20 cellular contexts compared by ENCODE assay signal in the genomic region with DNA sequence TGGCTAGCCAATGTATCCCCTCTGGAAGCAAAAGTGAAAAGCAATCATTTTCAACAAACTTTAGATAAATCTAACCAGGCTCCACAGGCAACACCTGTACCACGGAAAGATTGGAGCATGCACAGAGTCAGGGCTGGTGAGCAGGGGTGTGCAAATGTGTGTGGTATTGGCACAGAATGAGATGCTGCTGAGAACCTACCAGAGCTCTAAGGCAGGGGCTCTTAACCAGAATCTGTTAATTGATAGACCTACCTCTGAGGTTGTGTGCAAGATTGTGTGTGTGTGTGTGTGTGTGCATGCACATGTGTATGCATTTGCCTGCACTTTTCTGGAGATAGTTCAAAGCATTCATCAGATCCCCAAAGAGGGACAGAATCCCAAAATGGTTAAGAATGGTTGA.
DNase-seq lines count a peak whose midpoint lies in the region; ATAC-seq and TF ChIP-seq lines count a peak whose summit lies in the region.
"Had no signal": no experiment of that assay in that cellular context is flagged by ENCODE, and none has a peak within 500 bp of the region (broad histone marks: within the 10 kb centered on the region; RNA-seq: fewer than 3 reads in every experiment).

No MANE protein-coding gene starts in this region.

- no peaks in the 10 kb centered on the region for H3K9me3 Mint-ChIP-seq in stimulated activated naive CD8-positive, alpha-beta T cell treated with anti-CD3 and anti-CD28 coated beads, Interleukin-15, Interleukin-2, amounts not matched to agents 100 ng/mL and 50 ng/mL, for 24 hours
- peaks cover 0 to 5% of the 10 kb centered on the region in 2 donors for H3K9me3 Mint-ChIP-seq in effector memory CD8-positive, alpha-beta T cell
- H3K9me3 Mint-ChIP-seq: CD8-positive, alpha-beta memory T cell; HFFc6 had no signal

- WGBS in ovary, 3 donors: 84 to 100% (median 93%) methylated on average over 1 of the region's 1 CpG

- peak overlapping the region; percentile 83 for H3K27ac ChIP-seq in neutrophil
- H3K27ac ChIP-seq in ovary: no peak overlapping the region
- H3K27ac ChIP-seq: KMS-11, Peyer's patch had no signal

- TF ChIP-seq CTCF in neutrophil (IDR thresholded peaks at IDR 0.05) (no peak), ovary (IDR thresholded peaks at IDR 0.05) (no peak)

- H3K36me3 ChIP-seq in neutrophil (no peaks in the 10 kb centered on the region), ovary (no peaks in the 10 kb centered on the region)
- H3K36me3 ChIP-seq: BE2C, Peyer's patch had no signal

- intact Hi-C loops in ovary (cut with DNase I): no loop called here

- no peak for ATAC-seq in stimulated activated naive CD8-positive, alpha-beta T cell treated with anti-CD3 and anti-CD28 coated beads, Interleukin-15, Interleukin-2, amounts not matched to agents 100 U/mL and 50 U/mL, for 24 hours
- no peak for ATAC-seq in effector memory CD8-positive, alpha-beta T cell (replicated peaks)
- no peak for ATAC-seq in GM18502 (IDR thresholded peaks at IDR 0.05; ENCODE audit: poor library complexity, unreplicated experiment)

- H3K4me3 Mint-ChIP-seq in stimulated activated naive CD8-positive, alpha-beta T cell treated with anti-CD3 and anti-CD28 coated beads, Interleukin-15, Interleukin-2, amounts not matched to agents 100 ng/mL and 50 ng/mL, for 24 hours: no peak overlapping the region
- H3K4me3 Mint-ChIP-seq in effector memory CD8-positive, alpha-beta T cell: no peak overlapping the region
- H3K4me3 Mint-ChIP-seq: HFFc6 had no signal

- no peak for DNase-seq in stimulated activated naive CD8-positive, alpha-beta T cell treated with anti-CD3 and anti-CD28 coated beads, Interleukin-15, Interleukin-2, amounts not matched to agents 100 U/mL and 50 U/mL, for 24 hours
- DNase-seq in effector memory CD8-positive, alpha-beta T cell: no peak
- DNase-seq in NCI-H146 (lab: John Stamatoyannopoulos, UW): no peak
- no peak for DNase-seq in ovary
- no peak for DNase-seq in effector CD8-positive, alpha-beta T cell (lab: John Stamatoyannopoulos, UW)
- DNase-seq: 8988T; BE2C; CD8-positive, alpha-beta memory T cell; DMS53; H7; HFFc6; NCI-H1436; NCI-H2029; NCI-H2171; NCI-H526 treated with DMSO at 0.1 percent for 48 hours; Peyer's patch had no signal

- peak overlapping the region; percentile 26 for H3K27ac Mint-ChIP-seq in stimulated activated naive CD8-positive, alpha-beta T cell treated with anti-CD3 and anti-CD28 coated beads, Interleukin-15, Interleukin-2, amounts not matched to agents 100 ng/mL and 50 ng/mL, for 24 hours
- H3K27ac Mint-ChIP-seq in effector memory CD8-positive, alpha-beta T cell: peak overlapping the region; percentile 31 to 61
- H3K27ac Mint-ChIP-seq: HFFc6 had no signal

- H3K9me3 ChIP-seq in neutrophil: no peaks in the 10 kb centered on the region
- H3K9me3 ChIP-seq in ovary: no peaks in the 10 kb centered on the region
- H3K9me3 ChIP-seq: BE2C, Peyer's patch had no signal

- peaks cover 10% of the 10 kb centered on the region for H3K36me3 Mint-ChIP-seq in stimulated activated naive CD8-positive, alpha-beta T cell treated with anti-CD3 and anti-CD28 coated beads, Interleukin-15, Interleukin-2, amounts not matched to agents 100 ng/mL and 50 ng/mL, for 24 hours (ENCODE audit: low read depth)
- H3K36me3 Mint-ChIP-seq in effector memory CD8-positive, alpha-beta T cell (ENCODE audit: insufficient read depth): peaks cover 20% of the 10 kb centered on the region

- no peaks in the 10 kb centered on the region for H3K27me3 Mint-ChIP-seq in stimulated activated naive CD8-positive, alpha-beta T cell treated with anti-CD3 and anti-CD28 coated beads, Interleukin-15, Interleukin-2, amounts not matched to agents 100 ng/mL and 50 ng/mL, for 24 hours
- H3K27me3 Mint-ChIP-seq in effector memory CD8-positive, alpha-beta T cell: no peaks in the 10 kb centered on the region
- H3K27me3 Mint-ChIP-seq: CD8-positive, alpha-beta memory T cell had no signal

- TF ChIP-seq EP300 in ovary (IDR thresholded peaks at IDR 0.05): no peak

- no peaks in the 10 kb centered on the region for H3K27me3 ChIP-seq in neutrophil
- H3K27me3 ChIP-seq in ovary: no peaks in the 10 kb centered on the region
- H3K27me3 ChIP-seq: BE2C, Peyer's patch had no signal

- TF ChIP-seq POLR2A in ovary (IDR thresholded peaks at IDR 0.05): no peak

- H3K4me1 ChIP-seq in neutrophil (ENCODE audit: control insufficient read depth in 1 of 2, insufficient read depth in 1 of 2, low read depth in 1 of 2, low read length in 1 of 2) (peaks cover 93% of the 10 kb centered on the region in 2 experiments), ovary (ENCODE audit: insufficient read depth) (no peaks in the 10 kb centered on the region)
- H3K4me1 ChIP-seq: BE2C had no signal

- H3K4me1 Mint-ChIP-seq in stimulated activated naive CD8-positive, alpha-beta T cell treated with anti-CD3 and anti-CD28 coated beads, Interleukin-15, Interleukin-2, amounts not matched to agents 100 ng/mL and 50 ng/mL, for 24 hours (ENCODE audit: low read depth): peaks cover 53% of the 10 kb centered on the region
- H3K4me1 Mint-ChIP-seq in effector memory CD8-positive, alpha-beta T cell (ENCODE audit: low read depth in 2 of 2): peaks cover 42 to 53% of the 10 kb centered on the region in 2 donors

- H3K4me3 ChIP-seq in neutrophil (ENCODE audit: low read depth in 1 of 2, low read length in 1 of 2) (peak overlapping the region; percentile 42 to 73), ovary (no peak overlapping the region)
- H3K4me3 ChIP-seq: Peyer's patch had no signal
